ENCODE assay signal across 12 cellular contexts in the genomic region with DNA sequence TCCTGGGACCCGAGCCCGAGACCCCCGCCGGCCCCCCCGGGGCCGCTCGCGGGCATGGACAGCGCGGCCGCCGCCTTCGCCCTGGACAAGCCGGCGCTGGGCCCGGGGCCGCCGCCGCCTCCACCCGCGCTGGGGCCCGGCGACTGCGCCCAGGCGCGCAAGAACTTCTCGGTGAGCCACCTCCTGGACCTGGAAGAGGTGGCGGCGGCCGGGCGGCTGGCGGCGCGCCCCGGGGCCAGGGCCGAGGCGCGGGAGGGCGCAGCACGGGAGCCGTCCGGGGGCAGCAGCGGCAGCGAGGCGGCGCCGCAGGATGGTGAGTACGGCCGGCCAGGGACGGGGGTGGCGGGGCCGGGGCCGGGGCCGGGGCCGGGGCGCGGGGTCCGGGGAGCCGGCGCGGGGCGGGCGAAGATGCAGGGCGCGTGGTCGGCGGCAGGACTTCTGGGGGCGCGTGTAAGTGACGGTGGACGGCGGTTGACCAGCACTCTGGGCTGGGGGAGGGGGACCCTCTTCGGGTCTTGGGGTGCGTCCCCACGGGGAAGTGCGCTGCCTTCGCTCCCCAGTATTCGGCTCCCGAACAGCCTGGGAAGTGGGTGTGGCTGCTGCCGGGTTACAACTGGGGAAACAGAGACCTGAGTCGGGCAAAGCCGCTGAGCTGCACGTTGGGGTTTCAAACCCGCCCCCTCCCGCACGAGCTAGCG. TPM values are rescaled to one million over a fixed set of nuclear protein-coding genes. Genes with fewer than 3 reads are reported as not detected.
DNase-seq lines count a peak whose midpoint lies in the region; ATAC-seq and TF ChIP-seq lines count a peak whose summit lies in the region.
"Had no signal": no experiment of that assay in that cellular context is flagged by ENCODE, and none has a peak within 500 bp of the region (broad histone marks: within the 10 kb centered on the region; RNA-seq: fewer than 3 reads in every experiment).

No MANE protein-coding gene starts in this region.

- H3K27ac ChIP-seq in SK-N-SH (ENCODE audit: low read depth in 2 of 2, low read length in 1 of 2) = peak overlapping the region in 1 of 2 experiments; percentile 78; a peak in 1 of 4 replicates
- no peak overlapping the region for H3K27ac ChIP-seq in testis

- DNase-seq in SK-N-SH (peak; percentile 74), immature natural killer cell (no peak), testis (peak; percentile 18), RPMI8226 (no peak), midbrain (lab: John Stamatoyannopoulos, UW) (no peak)
- no peak for DNase-seq in activated naive CD8-positive, alpha-beta T cell treated with anti-CD3 and anti-CD28 coated beads for 36 hours
- DNase-seq: AML-193 had no signal

- H3K27me3 ChIP-seq in SK-N-SH (ENCODE audit: insufficient read depth) (no peaks in the 10 kb centered on the region; the same call in 1 of the 2 replicates), testis (no peaks in the 10 kb centered on the region)

- H3K79me2 ChIP-seq in SK-N-SH (ENCODE audit: insufficient read depth) = no peaks in the 10 kb centered on the region

- no peak for TF ChIP-seq RAD21 in SK-N-SH (IDR thresholded peaks at IDR 0.05; ENCODE audit: low read length)

- no peak overlapping the region for H3K27ac Mint-ChIP-seq in activated naive CD8-positive, alpha-beta T cell treated with anti-CD3 and anti-CD28 coated beads for 36 hours
- no peak overlapping the region for H3K27ac Mint-ChIP-seq in immature natural killer cell

- 32% methylated on average over 22 of the region's 87 CpGs for WGBS in SK-N-SH (ENCODE audit: low lambda C conversion rate)
- 6 to 8% methylated on average over 22 to 73 of the region's 87 CpGs for WGBS in testis, 2 donors

- peak overlapping the region; percentile 43 for H3K4me3 Mint-ChIP-seq in activated naive CD8-positive, alpha-beta T cell treated with anti-CD3 and anti-CD28 coated beads for 36 hours
- peak overlapping the region in 3 of 5 donors; percentile 27 to 46 (median 36) for H3K4me3 Mint-ChIP-seq in immature natural killer cell

- H3K9me2 ChIP-seq in SK-N-SH = no peaks in the 10 kb centered on the region

- CTCF ChIA-PET in SK-N-SH (lab: Yijun Ruan, JAX) = interaction anchor here (0.9 to 2.2 kb wide), 5 partner anchors 9 to 125 kb away, joined by 3 to 5 read pairs (median 4); no protein-coding TSS in a partner anchor

- H3K4me1 ChIP-seq in SK-N-SH (ENCODE audit: control insufficient read depth in 1 of 2, insufficient read depth in 2 of 2, low read depth in 1 of 2, low read length in 1 of 2) (peaks cover 0 to 15% of the 10 kb centered on the region in 2 experiments; a peak in 1 of 4 replicates), testis (no peaks in the 10 kb centered on the region)

- TF ChIP-seq EP300 in SK-N-SH (IDR thresholded peaks at IDR 0.05; ENCODE audit: borderline replicate concordance in 1 of 2, low read depth in 1 of 2, low read length in 1 of 2) = no peak

- H3K36me3 Mint-ChIP-seq in activated naive CD8-positive, alpha-beta T cell treated with anti-CD3 and anti-CD28 coated beads for 36 hours = no peaks in the 10 kb centered on the region
- H3K36me3 Mint-ChIP-seq in immature natural killer cell = no peaks in the 10 kb centered on the region

- peaks cover 3% of the 10 kb centered on the region for H3F3A ChIP-seq in SK-N-SH (replicated peaks; ENCODE audit: insufficient read depth)

- no peak overlapping the region for H3K4me2 ChIP-seq in SK-N-SH

- intact Hi-C loops in testis (cut with DNase I; ENCODE audit: low total_unique reads) = no loop called here

- TF ChIP-seq CTCF in SK-N-SH (IDR thresholded peaks at IDR 0.05) = no peak
- TF ChIP-seq CTCF in testis (IDR thresholded peaks at IDR 0.05) = no peak

- POLR2A ChIA-PET in SK-N-SH (lab: Yijun Ruan, JAX) = interaction anchor here (0.6 to 1.5 kb wide), 2 partner anchors 9 to 10 kb away, joined by 3 to 7 read pairs; no protein-coding TSS in a partner anchor

- no peaks in the 10 kb centered on the region for H3K9me3 ChIP-seq in SK-N-SH
- H3K9me3 ChIP-seq in testis = no peaks in the 10 kb centered on the region

- H3K27me3 Mint-ChIP-seq in activated naive CD8-positive, alpha-beta T cell treated with anti-CD3 and anti-CD28 coated beads for 36 hours = peaks cover 34% of the 10 kb centered on the region
- peaks cover 7 to 9% (median 8%) of the 10 kb centered on the region in 3 donors for H3K27me3 Mint-ChIP-seq in immature natural killer cell (ENCODE audit: low read depth in 3 of 3)

- no peaks in the 10 kb centered on the region for H3K9me3 Mint-ChIP-seq in activated naive CD8-positive, alpha-beta T cell treated with anti-CD3 and anti-CD28 coated beads for 36 hours
- H3K9me3 Mint-ChIP-seq in immature natural killer cell = no peaks in the 10 kb centered on the region

- ATAC-seq in SK-N-SH treated with all-trans-retinoic acid at 6 μM for 48 hours (no peak), GM18870 (IDR thresholded peaks at IDR 0.05; ENCODE audit: unreplicated experiment) (no peak)

- H3K9ac ChIP-seq in SK-N-SH = no peak overlapping the region

- H2AFZ ChIP-seq in SK-N-SH (ENCODE audit: low read depth) = no peak overlapping the region

- H4K20me1 ChIP-seq in SK-N-SH (ENCODE audit: insufficient read depth) = no peaks in the 10 kb centered on the region

- H3K4me3 ChIP-seq in SK-N-SH (ENCODE audit: low read depth in 2 of 2, low read length in 1 of 2) (peak overlapping the region in 1 of 2 experiments; percentile 51; a peak in 2 of 4 replicates), testis (peak overlapping the region; percentile 43 to 53)

- no peak for TF ChIP-seq POLR2A in testis (IDR thresholded peaks at IDR 0.05)

- no peaks in the 10 kb centered on the region for H3K4me1 Mint-ChIP-seq in activated naive CD8-positive, alpha-beta T cell treated with anti-CD3 and anti-CD28 coated beads for 36 hours
- H3K4me1 Mint-ChIP-seq in immature natural killer cell = peaks cover 0 to 3% of the 10 kb centered on the region in 2 donors

- no peaks in the 10 kb centered on the region for H3K36me3 ChIP-seq in SK-N-SH (replicated peaks in 1 of 2; ENCODE audit: control insufficient read depth in 1 of 2, insufficient read depth in 2 of 2, low read length in 1 of 2)
- H3K36me3 ChIP-seq in testis (ENCODE audit: low read depth, missing control alignments) = no peaks in the 10 kb centered on the region

TF ChIP-seq in SK-N-SH, 30 proteins besides CTCF, POLR2A, EP300 and RAD21 (continues in another document):
- no peak for TF ChIP-seq TCF12 (IDR thresholded peaks at IDR 0.05)
- TF ChIP-seq RCOR1 (IDR thresholded peaks at IDR 0.05; ENCODE audit: low read length) = no peak
- no peak for TF ChIP-seq RFX5 (IDR thresholded peaks at IDR 0.05; ENCODE audit: low read length)
- TF ChIP-seq FOXJ3 (CRISPR knock-in tag; IDR thresholded peaks at IDR 0.05) = no peak
- no peak for TF ChIP-seq RXRA (IDR thresholded peaks at IDR 0.05; ENCODE audit: borderline replicate concordance, low read depth)

TF ChIP-seq in SK-N-SH treated with all-trans-retinoic acid at 6 μM for 48 hours, 23 proteins besides CTCF, POLR2A, EP300 and RAD21:
- TF ChIP-seq BACH2 (CRISPR knock-in tag; IDR thresholded peaks at IDR 0.05; ENCODE audit: borderline replicate concordance) = no peak

RNA-seq across cellular contexts. Expression of a gene that starts 0.5 kb away (rescaled TPM):
- polyA plus RNA-seq in SK-N-SH (2012; rRNA removed) (0.83 and 0.84 TPM in 2 replicates), immature natural killer cell (under 1 TPM in 1 of 3 donors, not detected in 2; 0.18 TPM), testis (ENCODE audit: insufficient read depth, low read depth, low replicate concordance) (15.3 TPM)
- polyA plus RNA-seq in SK-N-SH (2012; cell fraction: cytosol; rRNA removed) = 0.51 and 1.2 TPM in 2 replicates
- 0.37 and 0.70 TPM in 2 replicates for polyA plus RNA-seq in SK-N-SH (2012; cell fraction: nucleus; rRNA removed)
- under 1 TPM; 0.66 to 0.76 TPM for total RNA-seq in activated naive CD8-positive, alpha-beta T cell treated with anti-CD3 and anti-CD28 coated beads for 36 hours
- total RNA-seq in testis = 10 to 100 TPM; 14.6 to 19.1 TPM
- total RNA-seq: myocyte had no signal

RNA-seq across cellular contexts. Expression of a gene that starts 24.0 kb away (rescaled TPM):
- polyA plus RNA-seq in SK-N-SH (2012; rRNA removed) (35.9 and 37.5 TPM in 2 replicates), immature natural killer cell (10 to 100 TPM; 13.9 to 26.6 (median 19.9) TPM), testis (ENCODE audit: insufficient read depth, low read depth, low replicate concordance) (21.4 TPM)
- polyA plus RNA-seq in SK-N-SH (2012; cell fraction: cytosol; rRNA removed) = 14.2 and 23.9 TPM in 2 replicates
- 89.7 and 96.2 TPM in 2 replicates for polyA plus RNA-seq in SK-N-SH (2012; cell fraction: nucleus; rRNA removed)
- total RNA-seq in activated naive CD8-positive, alpha-beta T cell treated with anti-CD3 and anti-CD28 coated beads for 36 hours = 10 to 100 TPM; 24.9 to 25.1 TPM
- 10 to 100 TPM; 51.2 to 61.7 TPM for total RNA-seq in testis

RNA-seq across cellular contexts. Expression of a gene that starts 40.0 kb away (rescaled TPM):
- 75.0 and 78.3 TPM in 2 replicates for polyA plus RNA-seq in SK-N-SH (2012; rRNA removed)
- 44.3 and 62.6 TPM in 2 replicates for polyA plus RNA-seq in SK-N-SH (2012; cell fraction: cytosol; rRNA removed)
- 44.8 and 47.5 TPM in 2 replicates for polyA plus RNA-seq in SK-N-SH (2012; cell fraction: nucleus; rRNA removed)
- total RNA-seq in activated naive CD8-positive, alpha-beta T cell treated with anti-CD3 and anti-CD28 coated beads for 36 hours = 10 to 100 TPM; 78.8 to 79.4 TPM
- 10 to 100 TPM; 33.8 to 41.3 (median 35.8) TPM for polyA plus RNA-seq in immature natural killer cell
- total RNA-seq in testis = 10 to 100 TPM; 71.8 to 82.6 TPM
- polyA plus RNA-seq in testis (ENCODE audit: insufficient read depth, low read depth, low replicate concordance) = 189 TPM

RNA-seq across cellular contexts. Expression of a gene that starts 45.1 kb away (rescaled TPM):
- polyA plus RNA-seq in SK-N-SH (2012; rRNA removed) = 0.24 and 0.30 TPM in 2 replicates
- polyA plus RNA-seq in SK-N-SH (2012; cell fraction: cytosol; rRNA removed) = 0.17 and 0.34 TPM in 2 replicates
- polyA plus RNA-seq in SK-N-SH (2012; cell fraction: nucleus; rRNA removed) = 1.0 and 1.2 TPM in 2 replicates
- not detected for total RNA-seq in activated naive CD8-positive, alpha-beta T cell treated with anti-CD3 and anti-CD28 coated beads for 36 hours
- not detected for polyA plus RNA-seq in immature natural killer cell
- total RNA-seq in testis = 1 to 10 TPM; 3.7 to 9.4 TPM
- 14.6 TPM for polyA plus RNA-seq in testis (ENCODE audit: insufficient read depth, low read depth, low replicate concordance)
- total RNA-seq: M059J; myocyte; T-helper 2 cell treated with Interferon-gamma antibody and Interleukin-4, amounts not matched to agents 100 ng/mL and 5 ng/mL, for 36 hours had no signal

Comparison
In these comparisons a context has a peak if more than half of its experiments do, and no peak if none do; other contexts are left out.
1. DNase-seq: peak in SK-N-SH (single experiment) and testis (single experiment); none in activated naive CD8-positive, alpha-beta T cell treated with anti-CD3 and anti-CD28 coated beads for 36 hours (single experiment), immature natural killer cell (0 of 3), RPMI8226 (single experiment) and midbrain (single experiment).